In the genomic region with DNA sequence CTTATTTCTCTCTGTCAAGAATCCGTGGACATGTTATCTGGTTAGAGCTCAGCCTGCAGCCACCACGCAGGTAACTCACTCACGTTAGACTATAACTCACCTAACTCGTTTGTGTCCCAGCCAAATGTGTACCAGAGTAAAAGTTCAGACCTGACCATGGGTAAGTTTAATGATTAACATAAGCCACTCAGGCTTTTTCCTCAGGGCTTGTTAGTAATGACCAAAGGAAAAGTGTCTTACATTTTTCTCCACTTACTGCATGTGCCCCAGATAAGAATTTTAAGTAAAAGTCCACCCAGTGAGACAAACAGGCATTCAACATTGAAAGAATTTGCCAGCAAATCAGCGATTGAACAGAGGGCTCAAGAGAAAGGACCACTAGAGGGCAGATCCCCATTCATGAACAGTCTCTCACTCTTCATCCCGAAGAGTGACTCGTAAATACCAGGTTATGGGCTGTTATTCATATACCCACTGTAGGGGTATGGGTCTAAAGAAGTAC, we compare ENCODE assay signal across 8 cellular contexts. TPM values are rescaled to one million over a fixed set of nuclear protein-coding genes. Genes with fewer than 3 reads are reported as not detected.
DNase-seq lines count a peak whose midpoint lies in the region; ATAC-seq and TF ChIP-seq lines count a peak whose summit lies in the region.

A gene with protein sequence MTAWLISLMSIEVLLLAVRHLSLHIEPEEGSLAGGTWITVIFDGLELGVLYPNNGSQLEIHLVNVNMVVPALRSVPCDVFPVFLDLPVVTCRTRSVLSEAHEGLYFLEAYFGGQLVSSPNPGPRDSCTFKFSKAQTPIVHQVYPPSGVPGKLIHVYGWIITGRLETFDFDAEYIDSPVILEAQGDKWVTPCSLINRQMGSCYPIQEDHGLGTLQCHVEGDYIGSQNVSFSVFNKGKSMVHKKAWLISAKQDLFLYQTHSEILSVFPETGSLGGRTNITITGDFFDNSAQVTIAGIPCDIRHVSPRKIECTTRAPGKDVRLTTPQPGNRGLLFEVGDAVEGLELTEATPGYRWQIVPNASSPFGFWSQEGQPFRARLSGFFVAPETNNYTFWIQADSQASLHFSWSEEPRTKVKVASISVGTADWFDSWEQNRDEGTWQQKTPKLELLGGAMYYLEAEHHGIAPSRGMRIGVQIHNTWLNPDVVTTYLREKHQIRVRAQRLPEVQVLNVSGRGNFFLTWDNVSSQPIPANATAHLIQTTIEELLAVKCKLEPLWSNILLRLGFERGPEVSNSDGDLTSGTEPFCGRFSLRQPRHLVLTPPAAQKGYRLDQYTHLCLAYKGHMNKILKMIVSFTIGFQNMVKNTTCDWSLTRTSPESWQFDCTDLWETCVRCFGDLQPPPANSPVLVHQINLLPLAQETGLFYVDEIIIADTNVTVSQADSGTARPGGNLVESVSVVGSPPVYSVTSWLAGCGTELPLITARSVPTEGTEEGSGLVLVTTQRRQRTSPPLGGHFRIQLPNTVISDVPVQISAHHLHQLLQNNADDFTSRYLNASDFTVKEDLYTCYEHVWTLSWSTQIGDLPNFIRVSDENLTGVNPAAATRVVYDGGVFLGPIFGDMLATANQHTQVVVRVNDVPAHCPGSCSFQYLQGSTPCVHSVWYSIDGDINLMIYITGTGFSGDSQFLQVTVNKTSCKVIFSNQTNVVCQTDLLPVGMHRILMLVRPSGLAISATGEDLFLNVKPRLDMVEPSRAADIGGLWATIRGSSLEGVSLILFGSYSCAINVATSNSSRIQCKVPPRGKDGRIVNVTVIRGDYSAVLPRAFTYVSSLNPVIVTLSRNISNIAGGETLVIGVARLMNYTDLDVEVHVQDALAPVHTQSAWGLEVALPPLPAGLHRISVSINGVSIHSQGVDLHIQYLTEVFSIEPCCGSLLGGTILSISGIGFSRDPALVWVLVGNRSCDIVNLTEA (N-terminal part only) (minus strand): TSS at position 116 of the 502 bp plus-strand sequence. CDS start 2,680 bp downstream, outside the sequence.

- ATAC-seq in HG02885 (IDR thresholded peaks at IDR 0.05; ENCODE audit: poor library complexity, unreplicated experiment) (peak; percentile 66), lung (ENCODE audit: insufficient read depth, low FRiP score) (no peak), HG03565 (IDR thresholded peaks at IDR 0.05; ENCODE audit: unreplicated experiment) (no peak)
- peak; percentile 69 for ATAC-seq in activated T-helper 17 cell treated with anti-CD3 and anti-CD28 coated beads, Interleukin-2, amount 50 U/mL, for 72 hours (replicated peaks)
- ATAC-seq in naive thymus-derived CD4-positive, alpha-beta T cell, result no peak

- TF ChIP-seq CTCF in Calu3 (IDR thresholded peaks at IDR 0.05; ENCODE audit: unreplicated experiment), result peak; percentile 53
- TF ChIP-seq CTCF in lung (IDR thresholded peaks at IDR 0.05; ENCODE audit: control extremely low read depth, extremely low read depth), result no peak

- CTCF ChIA-PET in Calu3 (lab: Charles Lee), result interaction anchor here (0.8 to 1.9 kb wide), 5 partner anchors 10 to 38 kb away, joined by 3 to 17 read pairs (median 5); no protein-coding TSS in a partner anchor
- CTCF ChIA-PET in naive thymus-derived CD4-positive, alpha-beta T cell (lab: Charles Lee), result no interaction called here

- H3K9me3 ChIP-seq in lung (ENCODE audit: control insufficient read depth in 2 of 2, insufficient read depth in 1 of 2, low read length in 1 of 2), result no peaks in the 10 kb centered on the region
- H3K9me3 ChIP-seq in naive thymus-derived CD4-positive, alpha-beta T cell (ENCODE audit: control insufficient read depth in 2 of 3, low read length in 3 of 3), result no peaks in the 10 kb centered on the region

- H3K4me1 Mint-ChIP-seq in Calu3 (ENCODE audit: low read depth, unreplicated experiment), result peaks cover 43% of the 10 kb centered on the region
- H3K4me1 Mint-ChIP-seq in activated T-helper 17 cell treated with anti-CD3 and anti-CD28 coated beads, Interleukin-2, amount 50 U/mL, for 72 hours, result peaks cover 5% of the 10 kb centered on the region
- H3K4me1 Mint-ChIP-seq in naive thymus-derived CD4-positive, alpha-beta T cell, result no peaks in the 10 kb centered on the region

- peak; percentile 73 for DNase-seq in Calu3
- DNase-seq in lung (ENCODE audit: low spot score), result peak; percentile 34
- no peak for DNase-seq in 8988T
- no peak for DNase-seq in naive thymus-derived CD4-positive, alpha-beta T cell
- no peak for DNase-seq in activated T-cell treated with anti-CD3 and anti-CD28 coated beads for 4 hours

- H3K27me3 ChIP-seq in lung (ENCODE audit: control insufficient read depth, insufficient read depth), result no peaks in the 10 kb centered on the region
- no peaks in the 10 kb centered on the region for H3K27me3 ChIP-seq in naive thymus-derived CD4-positive, alpha-beta T cell (ENCODE audit: control insufficient read depth in 2 of 2, insufficient read depth in 2 of 2, low read length in 2 of 2)

- intact Hi-C loops in Calu3 (cut with micrococcal nuclease; ENCODE audit: unreplicated experiment), result loop anchor here (1.0 to 5.0 kb wide), 3 partner anchors 10 to 70 kb away; no protein-coding TSS in a partner anchor
- intact Hi-C loops in naive thymus-derived CD4-positive, alpha-beta T cell (cut with micrococcal nuclease), result no loop called here

- no peak within 1 kb of the TSS for H3K27ac ChIP-seq in lung (ENCODE audit: low read depth in 1 of 2, low read length in 1 of 2)
- no peak within 1 kb of the TSS for H3K27ac ChIP-seq in naive thymus-derived CD4-positive, alpha-beta T cell (ENCODE audit: low read depth, low read length)

- H3K36me3 ChIP-seq in lung (ENCODE audit: control insufficient read depth in 2 of 2, insufficient read depth in 2 of 2, low read length in 2 of 2), result no peaks in the 10 kb centered on the region
- no peaks in the 10 kb centered on the region for H3K36me3 ChIP-seq in naive thymus-derived CD4-positive, alpha-beta T cell (ENCODE audit: control insufficient read depth in 2 of 3, insufficient read depth in 3 of 3, low read length in 3 of 3)

- peak within 1 kb of the TSS; percentile 92 for H3K27ac Mint-ChIP-seq in Calu3 (ENCODE audit: unreplicated experiment)
- no peak within 1 kb of the TSS for H3K27ac Mint-ChIP-seq in activated T-helper 17 cell treated with anti-CD3 and anti-CD28 coated beads, Interleukin-2, amount 50 U/mL, for 72 hours
- H3K27ac Mint-ChIP-seq in naive thymus-derived CD4-positive, alpha-beta T cell, result no peak within 1 kb of the TSS

- peak within 1 kb of the TSS; percentile 87 for H3K4me3 Mint-ChIP-seq in Calu3 (ENCODE audit: low read depth, unreplicated experiment)
- no peak within 1 kb of the TSS for H3K4me3 Mint-ChIP-seq in activated T-helper 17 cell treated with anti-CD3 and anti-CD28 coated beads, Interleukin-2, amount 50 U/mL, for 72 hours
- H3K4me3 Mint-ChIP-seq in naive thymus-derived CD4-positive, alpha-beta T cell, result no peak within 1 kb of the TSS

- H3K9me3 Mint-ChIP-seq in Calu3 (ENCODE audit: low read depth, unreplicated experiment), result no peaks in the 10 kb centered on the region
- H3K9me3 Mint-ChIP-seq in activated T-helper 17 cell treated with anti-CD3 and anti-CD28 coated beads, Interleukin-2, amount 50 U/mL, for 72 hours, result no peaks in the 10 kb centered on the region
- H3K9me3 Mint-ChIP-seq in naive thymus-derived CD4-positive, alpha-beta T cell, result peaks cover 0 to 3% (median 0%) of the 10 kb centered on the region in 11 donors

- no peaks in the 10 kb centered on the region for H3K27me3 Mint-ChIP-seq in Calu3 (ENCODE audit: unreplicated experiment)
- H3K27me3 Mint-ChIP-seq in activated T-helper 17 cell treated with anti-CD3 and anti-CD28 coated beads, Interleukin-2, amount 50 U/mL, for 72 hours, result peaks cover 9% of the 10 kb centered on the region
- H3K27me3 Mint-ChIP-seq in naive thymus-derived CD4-positive, alpha-beta T cell, result peaks cover 6 to 16% (median 11%) of the 10 kb centered on the region in 5 donors

- no TSS peak for BruUV-seq in Calu3 (replicated peaks; lab: Mats Ljungman, UMichigan)

- POLR2A ChIA-PET in naive thymus-derived CD4-positive, alpha-beta T cell (lab: Charles Lee), result no interaction called here

- whole genome bisulfite sequencing in lung, 2 donors, result 47 to 62% methylated on average over 7 of the region's 7 CpGs

- H3K36me3 Mint-ChIP-seq in Calu3 (ENCODE audit: insufficient read depth, unreplicated experiment), result peaks cover 33% of the 10 kb centered on the region
- no peaks in the 10 kb centered on the region for H3K36me3 Mint-ChIP-seq in activated T-helper 17 cell treated with anti-CD3 and anti-CD28 coated beads, Interleukin-2, amount 50 U/mL, for 72 hours (ENCODE audit: low read depth)
- H3K36me3 Mint-ChIP-seq in naive thymus-derived CD4-positive, alpha-beta T cell, result no peaks in the 10 kb centered on the region

- H3K4me3 ChIP-seq in lung, result no peak within 1 kb of the TSS
- no peak within 1 kb of the TSS for H3K4me3 ChIP-seq in naive thymus-derived CD4-positive, alpha-beta T cell (ENCODE audit: low read length)

- no peaks in the 10 kb centered on the region for H3K4me1 ChIP-seq in lung (ENCODE audit: control insufficient read depth in 2 of 2, insufficient read depth in 2 of 2, low read length in 2 of 2)
- H3K4me1 ChIP-seq in naive thymus-derived CD4-positive, alpha-beta T cell (ENCODE audit: control insufficient read depth in 2 of 2, insufficient read depth in 2 of 2, low read length in 2 of 2), result no peaks in the 10 kb centered on the region

RNA-seq across cellular contexts. Expression of the gene that starts here (rescaled TPM):
- total RNA-seq in Calu3 (2022), result 23.7 and 25.2 TPM in 2 replicates
- total RNA-seq in activated T-helper 17 cell treated with anti-CD3 and anti-CD28 coated beads, Interleukin-2, amount 50 U/mL, for 72 hours, result under 1 TPM; 0.19 to 0.24 TPM
- 1 to 10 TPM in 1 of 2 donors, under 1 TPM in 1; 0.15 to 6.1 TPM for total RNA-seq in lung
- polyA plus RNA-seq in lung, result under 1 TPM; 0.01 to 0.02 TPM
- not detected for total RNA-seq in naive thymus-derived CD4-positive, alpha-beta T cell
- not detected for polyA plus RNA-seq in naive thymus-derived CD4-positive, alpha-beta T cell

Comparison
In these comparisons a context has a peak if more than half of its experiments do, and no peak if none do; other contexts are left out.
1. Peak in ATAC-seq in activated T-helper 17 cell treated with anti-CD3 and anti-CD28 coated beads, Interleukin-2, amount 50 U/mL, for 72 hours; RNA of the gene not detected or under 1 TPM.
2. DNase-seq: peak in Calu3 (single experiment) and lung (single experiment); none in 8988T (single experiment), naive thymus-derived CD4-positive, alpha-beta T cell (0 of 9) and activated T-cell treated with anti-CD3 and anti-CD28 coated beads for 4 hours (single experiment).